Comparison of ENCODE assay signal across 10 cellular contexts in the genomic region with DNA sequence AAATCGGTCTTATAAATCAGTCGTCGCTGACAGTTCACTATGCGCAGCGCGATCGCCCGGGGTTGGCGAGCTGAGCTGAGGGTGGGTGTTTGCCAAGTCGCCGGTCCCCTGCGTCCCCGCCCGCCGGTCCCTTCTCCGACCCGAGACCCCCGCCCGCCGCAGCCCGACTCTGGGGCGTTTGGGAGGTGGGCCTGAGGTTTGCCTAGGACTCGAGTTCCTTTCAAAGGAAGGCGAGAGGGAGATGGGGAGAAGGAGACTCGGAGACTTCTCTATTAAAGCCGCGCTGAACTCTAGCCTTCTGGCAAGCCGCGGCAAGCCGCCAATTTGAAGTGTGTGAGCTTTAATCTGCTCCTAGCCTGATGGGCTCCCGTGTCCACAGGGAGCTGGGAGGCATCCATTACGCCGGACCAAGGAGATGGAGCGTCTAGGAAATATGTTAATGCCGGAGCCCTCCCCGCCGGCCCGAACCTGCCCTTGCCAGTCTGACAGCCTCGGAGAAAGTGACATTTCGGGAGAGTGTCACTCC.
DNase-seq lines count a peak whose midpoint lies in the region; ATAC-seq and TF ChIP-seq lines count a peak whose summit lies in the region.
"Had no signal": no experiment of that assay in that cellular context is flagged by ENCODE, and none has a peak within 500 bp of the region (broad histone marks: within the 10 kb centered on the region; RNA-seq: fewer than 3 reads in every experiment).

No MANE protein-coding gene starts in this region.

- H3K27me3 Mint-ChIP-seq in neural crest cell (ENCODE audit: low read depth): peaks cover 10% of the 10 kb centered on the region
- H3K27me3 Mint-ChIP-seq in natural killer cell treated with Interleukin-12 subunit alpha and Interleukin-12 subunit beta and Interleukin-15 and Interleukin-18, amount 100 ng/mL, for 72 hours: peaks cover 10 to 16% of the 10 kb centered on the region in 2 donors

- intact Hi-C loops in Right ventricle myocardium superior (cut with DNase I): no loop called here

- no peak for TF ChIP-seq CTCF in neural crest cell (conservative IDR thresholded peaks at IDR 0.05)

- peaks cover 30% of the 10 kb centered on the region for H3K4me1 Mint-ChIP-seq in neural crest cell
- no peaks in the 10 kb centered on the region for H3K4me1 Mint-ChIP-seq in natural killer cell treated with Interleukin-12 subunit alpha and Interleukin-12 subunit beta and Interleukin-15 and Interleukin-18, amount 100 ng/mL, for 72 hours (ENCODE audit: low read depth in 2 of 2)

- in situ Hi-C loops in KBM-7 (cut with MboI; ENCODE audit: low pct_unique_long_range_greater_than_20kb, low sequenced_read_pairs): no loop called here

- DNase-seq in D341Med (ENCODE audit: low spot score) (peak; percentile 53), Right ventricle myocardium superior (peak; percentile 74), neural crest cell (ENCODE audit: low read depth, low spot score) (peak; percentile 40), T-helper 9 cell (no peak), KBM-7 (no peak)
- no peak for DNase-seq in natural killer cell treated with Interleukin-12 subunit alpha and Interleukin-12 subunit beta and Interleukin-15 and Interleukin-18, amount 100 ng/mL, for 72 hours (ENCODE audit: low spot score)
- DNase-seq: activated CD4-positive, alpha-beta T cell treated with anti-CD3 and anti-CD28 coated beads, Interleukin-2, amount 50 U/mL, for 48 hours; MV-4-11 had no signal

- H3K36me3 Mint-ChIP-seq in neural crest cell (ENCODE audit: low read depth): peaks cover 2% of the 10 kb centered on the region
- peaks cover 7% of the 10 kb centered on the region for H3K36me3 Mint-ChIP-seq in natural killer cell treated with Interleukin-12 subunit alpha and Interleukin-12 subunit beta and Interleukin-15 and Interleukin-18, amount 100 ng/mL, for 72 hours

- no peak overlapping the region for H3K27ac Mint-ChIP-seq in neural crest cell (ENCODE audit: unreplicated experiment)
- H3K27ac Mint-ChIP-seq in natural killer cell treated with Interleukin-12 subunit alpha and Interleukin-12 subunit beta and Interleukin-15 and Interleukin-18, amount 100 ng/mL, for 72 hours: no peak overlapping the region

- no peaks in the 10 kb centered on the region for H3K9me3 Mint-ChIP-seq in neural crest cell
- peaks cover 18% of the 10 kb centered on the region for H3K9me3 Mint-ChIP-seq in natural killer cell treated with Interleukin-12 subunit alpha and Interleukin-12 subunit beta and Interleukin-15 and Interleukin-18, amount 100 ng/mL, for 72 hours

- ATAC-seq in SK-N-SH treated with all-trans-retinoic acid at 6 μM for 48 hours: peak; percentile 48
- ATAC-seq in Right ventricle myocardium superior (ENCODE audit: poor library complexity): peak; percentile 75
- ATAC-seq in natural killer cell treated with Interleukin-12 subunit alpha and Interleukin-12 subunit beta and Interleukin-15 and Interleukin-18, amount 100 ng/mL, for 72 hours: no peak
- no peak for ATAC-seq in GM19397 (IDR thresholded peaks at IDR 0.05; ENCODE audit: unreplicated experiment)

- H3K4me3 Mint-ChIP-seq in neural crest cell: peak overlapping the region; percentile 90
- H3K4me3 Mint-ChIP-seq in natural killer cell treated with Interleukin-12 subunit alpha and Interleukin-12 subunit beta and Interleukin-15 and Interleukin-18, amount 100 ng/mL, for 72 hours: no peak overlapping the region

TF ChIP-seq in SK-N-SH treated with all-trans-retinoic acid at 6 μM for 48 hours, 23 proteins besides CTCF, POLR2A, EP300 and RAD21:
- TF ChIP-seq CSDC2 (CRISPR knock-in tag; IDR thresholded peaks at IDR 0.05): no peak
- no peak for TF ChIP-seq BACH2 (CRISPR knock-in tag; IDR thresholded peaks at IDR 0.05; ENCODE audit: borderline replicate concordance)
- TF ChIP-seq, protein P1, sequence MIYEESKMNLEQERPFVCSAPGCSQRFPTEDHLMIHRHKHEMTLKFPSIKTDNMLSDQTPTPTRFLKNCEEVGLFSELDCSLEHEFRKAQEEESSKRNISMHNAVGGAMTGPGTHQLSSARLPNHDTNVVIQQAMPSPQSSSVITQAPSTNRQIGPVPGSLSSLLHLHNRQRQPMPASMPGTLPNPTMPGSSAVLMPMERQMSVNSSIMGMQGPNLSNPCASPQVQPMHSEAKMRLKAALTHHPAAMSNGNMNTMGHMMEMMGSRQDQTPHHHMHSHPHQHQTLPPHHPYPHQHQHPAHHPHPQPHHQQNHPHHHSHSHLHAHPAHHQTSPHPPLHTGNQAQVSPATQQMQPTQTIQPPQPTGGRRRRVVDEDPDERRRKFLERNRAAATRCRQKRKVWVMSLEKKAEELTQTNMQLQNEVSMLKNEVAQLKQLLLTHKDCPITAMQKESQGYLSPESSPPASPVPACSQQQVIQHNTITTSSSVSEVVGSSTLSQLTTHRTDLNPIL (CRISPR knock-in tag; IDR thresholded peaks at IDR 0.05; ENCODE audit: low read depth): no peak
- no peak for TF ChIP-seq ZFP30 (CRISPR knock-in tag; IDR thresholded peaks at IDR 0.05)
- TF ChIP-seq ISL1 (CRISPR knock-in tag; IDR thresholded peaks at IDR 0.05): no peak
- no peak for TF ChIP-seq ESRRG (CRISPR knock-in tag; IDR thresholded peaks at IDR 0.05)
- no peak for TF ChIP-seq TCF4 (CRISPR knock-in tag; IDR thresholded peaks at IDR 0.05; ENCODE audit: borderline replicate concordance)
- TF ChIP-seq POU6F1 (CRISPR knock-in tag; IDR thresholded peaks at IDR 0.05; ENCODE audit: borderline replicate concordance, low read depth): no peak
- TF ChIP-seq GLIS3 (CRISPR knock-in tag; IDR thresholded peaks at IDR 0.05): no peak
- TF ChIP-seq ZNF8 (CRISPR knock-in tag; IDR thresholded peaks at IDR 0.05): no peak
- no peak for TF ChIP-seq PPARA (CRISPR knock-in tag; IDR thresholded peaks at IDR 0.05; ENCODE audit: borderline replicate concordance)
- TF ChIP-seq OSR1 (CRISPR knock-in tag; IDR thresholded peaks at IDR 0.05): no peak
- no peak for TF ChIP-seq ZC3H10 (CRISPR knock-in tag; IDR thresholded peaks at IDR 0.05)
- TF ChIP-seq ZNF70 (CRISPR knock-in tag; IDR thresholded peaks at IDR 0.05): no peak

Comparison
In these comparisons a context has a peak if more than half of its experiments do, and no peak if none do; other contexts are left out.
1. DNase-seq: peak in D341Med (single experiment), Right ventricle myocardium superior (single experiment) and neural crest cell (single experiment); none in natural killer cell treated with Interleukin-12 subunit alpha and Interleukin-12 subunit beta and Interleukin-15 and Interleukin-18, amount 100 ng/mL, for 72 hours (single experiment), T-helper 9 cell (single experiment) and KBM-7 (single experiment).
2. ATAC-seq: peak in SK-N-SH treated with all-trans-retinoic acid at 6 μM for 48 hours (single experiment) and Right ventricle myocardium superior (single experiment); none in natural killer cell treated with Interleukin-12 subunit alpha and Interleukin-12 subunit beta and Interleukin-15 and Interleukin-18, amount 100 ng/mL, for 72 hours (0 of 2) and GM19397 (single experiment).